ENCODE assay signal across 8 cellular contexts in the genomic region with DNA sequence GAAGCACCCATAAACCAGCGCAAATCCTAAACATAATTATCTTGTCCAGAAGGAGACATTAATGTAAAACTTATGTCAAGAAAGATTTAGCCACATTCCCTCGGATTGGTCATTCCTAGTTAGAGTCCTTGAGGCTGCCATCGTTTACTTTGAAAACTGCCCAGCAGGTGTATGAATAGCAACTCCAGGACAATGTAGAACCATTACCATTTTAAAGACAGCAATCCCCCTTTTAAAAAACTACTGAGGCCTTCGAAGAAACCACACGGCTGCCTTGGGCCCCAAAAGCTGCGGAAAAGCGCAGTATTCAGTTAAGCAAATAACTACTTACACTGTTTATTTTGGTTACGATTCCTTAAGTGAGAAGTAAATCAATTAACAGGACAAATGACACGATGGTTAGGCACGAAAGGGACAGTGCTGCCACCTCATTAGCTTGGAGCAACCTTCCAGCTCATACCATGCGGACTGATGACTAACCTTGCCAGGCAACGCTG. TPM values are rescaled to one million over a fixed set of nuclear protein-coding genes. Genes with fewer than 3 reads are reported as not detected.
A peak's percentile ranks its signal among the peaks of the same experiment; 100 is the strongest.
DNase-seq lines count a peak whose midpoint lies in the region; ATAC-seq, FAIRE-seq and TF ChIP-seq lines count a peak whose summit lies in the region.

No MANE protein-coding gene starts in this region.

- peak overlapping the region; percentile 67 for H3K9ac ChIP-seq in HepG2 (ENCODE audit: insufficient read depth, low read depth, low read length)

- no peak for TF ChIP-seq RAD21 in HepG2 (CRISPR knock-in tag; IDR thresholded peaks at IDR 0.05)

- no TSS peak for BruUV-seq in HepG2 (replicated peaks; lab: Mats Ljungman, UMichigan)

- H3K79me2 ChIP-seq in HepG2 (ENCODE audit: insufficient read depth, low read length): no peaks in the 10 kb centered on the region

- H3K4me3 ChIP-seq in bronchial epithelial cell (ENCODE audit: low read depth, low read length): peak overlapping the region; percentile 90
- H3K4me3 ChIP-seq in HepG2 (replicated peaks in 1 of 3; ENCODE audit: insufficient read depth in 1 of 3, low read depth in 2 of 3, low read length in 3 of 3): peak overlapping the region; percentile 60 to 91 (median 80)
- H3K4me3 ChIP-seq in tibial nerve: peak overlapping the region; percentile 61 to 80 (median 66)

- H3K4me2 ChIP-seq in HepG2 (ENCODE audit: low read depth, low read length): peak overlapping the region; percentile 97

- H3K4me1 ChIP-seq in HepG2 (ENCODE audit: insufficient read depth, low read length): peaks cover 28% of the 10 kb centered on the region
- peaks cover 0 to 31% (median 10%) of the 10 kb centered on the region in 4 donors for H3K4me1 ChIP-seq in tibial nerve

- TF ChIP-seq EP300 in HepG2 (IDR thresholded peaks at IDR 0.05; ENCODE audit: low read depth in 2 of 2, low read length in 2 of 2) (no peak), HepG2 (CRISPR knock-in tag; IDR thresholded peaks at IDR 0.05; ENCODE audit: borderline replicate concordance) (no peak), tibial nerve (IDR thresholded peaks at IDR 0.05) (no peak)

- no peak for FAIRE-seq in bronchial epithelial cell (lab: Jason Lieb, UNC)
- FAIRE-seq in HepG2 (lab: Jason Lieb, UNC): peak; percentile 32

- H3K27ac Mint-ChIP-seq in activated CD8-positive, alpha-beta memory T cell treated with anti-CD3 and anti-CD28 coated beads, Interleukin-2, amount 10 ng/mL, durations not matched to agents 7 days and 5 days: no peak overlapping the region

- no peaks in the 10 kb centered on the region for H3K36me3 Mint-ChIP-seq in activated CD8-positive, alpha-beta memory T cell treated with anti-CD3 and anti-CD28 coated beads, Interleukin-2, amount 10 ng/mL, durations not matched to agents 7 days and 5 days

- peak overlapping the region; percentile 69 for H3K4me3 Mint-ChIP-seq in activated CD8-positive, alpha-beta memory T cell treated with anti-CD3 and anti-CD28 coated beads, Interleukin-2, amount 10 ng/mL, durations not matched to agents 7 days and 5 days

- no peak for DNase-seq in activated CD8-positive, alpha-beta memory T cell treated with anti-CD3 and anti-CD28 coated beads, Interleukin-2, amount 10 ng/mL, durations not matched to agents 7 days and 5 days
- no peak for DNase-seq in activated CD8-positive, alpha-beta memory T cell treated with anti-CD3 and anti-CD28 coated beads, Interleukin-2, amount 50 U/mL, for 48 hours
- DNase-seq in bronchial epithelial cell (ENCODE audit: low read depth): no peak
- no peak for DNase-seq in HepG2 (ENCODE audit: low spot score)
- no peak for DNase-seq in tibial nerve (ENCODE audit: low spot score in 2 of 2)
- no peak for DNase-seq in GM13977 (ENCODE audit: low spot score)
- no peak for DNase-seq in NCI-H524 treated with DMSO at 0.1 percent for 48 hours (lab: John Stamatoyannopoulos, UW)
- no peak for DNase-seq in Kasumi-1 (lab: John Stamatoyannopoulos, UW)

- CTCF ChIA-PET in activated CD8-positive, alpha-beta memory T cell treated with anti-CD3 and anti-CD28 coated beads, Interleukin-2, amount 10 ng/mL, durations not matched to agents 7 days and 5 days (lab: Charles Lee): no interaction called here
- CTCF ChIA-PET in HepG2 (lab: Yijun Ruan, JAX; ENCODE audit: low intra/inter-chr PET ratio, low total read pairs): no interaction called here

- intact Hi-C loops in HepG2 (cut with micrococcal nuclease; ENCODE audit: unreplicated experiment): loop anchor here (10.0 kb wide), 1 partner anchor 161 kb away; the partner anchor contains the start of gene HADH

- ATAC-seq in activated CD8-positive, alpha-beta memory T cell treated with anti-CD3 and anti-CD28 coated beads, Interleukin-2, amount 10 ng/mL, durations not matched to agents 7 days and 5 days: no peak
- peak; percentile 53; the same call in 2 of the 3 replicates for ATAC-seq in HepG2

- TF ChIP-seq CTCF in bronchial epithelial cell (IDR thresholded peaks at IDR 0.05; ENCODE audit: insufficient read depth, low read length, severe bottlenecking): no peak
- no peak for TF ChIP-seq CTCF in HepG2 (CRISPR knock-in tag; IDR thresholded peaks at IDR 0.05)
- TF ChIP-seq CTCF in tibial nerve (IDR thresholded peaks at IDR 0.05): no peak
- TF ChIP-seq CTCF in GM13977 (IDR thresholded peaks at IDR 0.05; ENCODE audit: extremely low read depth, insufficient read depth, missing control alignments): no peak

- H3K27ac ChIP-seq in HepG2 (ENCODE audit: extremely low read length, insufficient read depth, low read length) (no peak overlapping the region), tibial nerve (peak overlapping the region; percentile 79 to 99 (median 92))

- no peaks in the 10 kb centered on the region for H3K27me3 ChIP-seq in bronchial epithelial cell (ENCODE audit: control insufficient read depth, insufficient read depth, low read length)
- peaks cover 0 to 1% of the 10 kb centered on the region in 2 experiments; a peak in 2 of 5 replicates for H3K27me3 ChIP-seq in HepG2 (ENCODE audit: control insufficient read depth in 1 of 2, insufficient read depth in 2 of 2, low read length in 2 of 2)
- no peaks in the 10 kb centered on the region for H3K27me3 ChIP-seq in tibial nerve

- peaks cover 7% of the 10 kb centered on the region for H3K4me1 Mint-ChIP-seq in activated CD8-positive, alpha-beta memory T cell treated with anti-CD3 and anti-CD28 coated beads, Interleukin-2, amount 10 ng/mL, durations not matched to agents 7 days and 5 days

- in situ Hi-C loops in HepG2 (cut with HindIII; ENCODE audit: extremely low pct_ligation_motif_present, low pct_unique_long_range_greater_than_20kb): no loop called here
- in situ Hi-C loops in GM13977 (cut with MboI; ENCODE audit: low pct_unique_long_range_greater_than_20kb, low sequenced_read_pairs, unreplicated experiment): no loop called here

- H2AFZ ChIP-seq in HepG2 (ENCODE audit: low read length): no peak overlapping the region

- 17% methylated on average over 9 of the region's 12 CpGs for WGBS in HepG2 (ENCODE audit: low lambda C conversion rate)
- WGBS in tibial nerve, 2 donors: 28 to 38% methylated on average over 12 of the region's 12 CpGs

- H4K20me1 ChIP-seq in HepG2 (ENCODE audit: insufficient read depth, low read length): no peaks in the 10 kb centered on the region

- H3K36me3 ChIP-seq in bronchial epithelial cell (ENCODE audit: control insufficient read depth, insufficient read depth, low read length) (no peaks in the 10 kb centered on the region), HepG2 (replicated peaks in 1 of 2; ENCODE audit: control insufficient read depth in 1 of 2, insufficient read depth in 2 of 2, low read length in 2 of 2) (no peaks in the 10 kb centered on the region), tibial nerve (no peaks in the 10 kb centered on the region)

- POLR2A ChIA-PET in HepG2 (lab: Yijun Ruan, JAX): interaction anchor here (1.4 kb wide), 1 partner anchor 107 kb away, joined by 3 read pairs; the partner anchor contains the start of gene CYP2U1

- H3K9me3 ChIP-seq in HepG2 (ENCODE audit: low read length) (no peaks in the 10 kb centered on the region), tibial nerve (no peaks in the 10 kb centered on the region)

- TF ChIP-seq POLR2A in HepG2 (IDR thresholded peaks at IDR 0.05; ENCODE audit: insufficient read depth in 1 of 2, low read depth in 2 of 2, low read length in 2 of 2) (no peak), tibial nerve (IDR thresholded peaks at IDR 0.05) (no peak)

- no peaks in the 10 kb centered on the region for H3K9me3 Mint-ChIP-seq in activated CD8-positive, alpha-beta memory T cell treated with anti-CD3 and anti-CD28 coated beads, Interleukin-2, amount 10 ng/mL, durations not matched to agents 7 days and 5 days (ENCODE audit: low read depth)

- peaks cover 57% of the 10 kb centered on the region for H3K27me3 Mint-ChIP-seq in activated CD8-positive, alpha-beta memory T cell treated with anti-CD3 and anti-CD28 coated beads, Interleukin-2, amount 10 ng/mL, durations not matched to agents 7 days and 5 days

TF ChIP-seq in HepG2, 621 proteins besides CTCF, POLR2A, EP300 and RAD21 (continues in another document):
- TF ChIP-seq FOXA3 (CRISPR knock-in tag; IDR thresholded peaks at IDR 0.05) (no peak), NR2F6 (IDR thresholded peaks at IDR 0.05) (no peak), NR2F6 (CRISPR knock-in tag; IDR thresholded peaks at IDR 0.05) (no peak), RXRB (CRISPR knock-in tag; IDR thresholded peaks at IDR 0.05; ENCODE audit: borderline replicate concordance) (no peak), ETV6 (CRISPR knock-in tag; conservative IDR thresholded peaks at IDR 0.05) (no peak)

RNA-seq across cellular contexts. Expression of gene SGMS2, which starts 0.8 kb away (rescaled TPM):
- under 1 TPM in 1 of 2 experiments, not detected in 1; 0.37 TPM for total RNA-seq in activated CD8-positive, alpha-beta memory T cell treated with anti-CD3 and anti-CD28 coated beads, Interleukin-2, amount 10 ng/mL, durations not matched to agents 7 days and 5 days
- total RNA-seq in bronchial epithelial cell: 95.0 and 103 TPM in 2 replicates
- total RNA-seq in HepG2 (2016; rRNA removed; fragmentation: Illumina TruSeq; extraction: Trizol): 1.2 and 1.3 TPM in 2 replicates
- 0.51 and 0.62 TPM in 2 replicates for total RNA-seq in HepG2 (2016; cell fraction: cytosol; rRNA removed; fragmentation: Illumina TruSeq; extraction: Trizol; ENCODE audit: low read depth)
- total RNA-seq in HepG2 (2016; cell fraction: insoluble cytoplasmic fraction; rRNA removed; fragmentation: Illumina TruSeq; extraction: Trizol): 1.4 TPM in 2 replicates
- 0.72 and 0.99 TPM in 2 replicates for total RNA-seq in HepG2 (2016; cell fraction: membrane; rRNA removed; fragmentation: Illumina TruSeq; extraction: Trizol)
- 1.2 and 1.7 TPM in 2 replicates for total RNA-seq in HepG2 (2016; cell fraction: nucleus; rRNA removed; fragmentation: Illumina TruSeq; extraction: Trizol)
- polyA plus RNA-seq in HepG2 (2011; rRNA removed): 1.7 and 2.0 TPM in 2 replicates
- polyA plus RNA-seq in HepG2 (2011; cell fraction: cytosol; rRNA removed): 2.0 and 2.5 TPM in 2 replicates
- polyA plus RNA-seq in HepG2 (2011; cell fraction: nucleus; rRNA removed): 1.00 and 1.9 TPM in 2 replicates
- polyA plus RNA-seq in HepG2 (2012): 0.93 TPM in 2 replicates
- 0.08 and 0.22 TPM in 2 replicates for polyA plus RNA-seq in HepG2 (2016; cell fraction: cytosol; fragmentation: Illumina TruSeq; extraction: Trizol; ENCODE audit: low read depth)
- 0.44 and 0.46 TPM in 2 replicates for polyA plus RNA-seq in HepG2 (2016; cell fraction: insoluble cytoplasmic fraction; fragmentation: Illumina TruSeq; extraction: Trizol; ENCODE audit: low read depth)
- 0.29 and 0.37 TPM in 2 replicates for polyA plus RNA-seq in HepG2 (2016; cell fraction: membrane; fragmentation: Illumina TruSeq; extraction: Trizol; ENCODE audit: low read depth)
- polyA plus RNA-seq in HepG2 (2016; cell fraction: nucleus; fragmentation: Illumina TruSeq; extraction: Trizol; ENCODE audit: insufficient read depth, low read depth): 0.57 and 0.93 TPM in 2 replicates
- polyA minus RNA-seq in HepG2 (2011; rRNA and poly(A)+ RNA removed; ENCODE audit: low replicate concordance): 9.5 and 44.2 TPM in 2 replicates
- 1.8 and 3.6 TPM in 2 replicates for polyA minus RNA-seq in HepG2 (2011; cell fraction: cytosol; rRNA and poly(A)+ RNA removed)
- 5.3 and 7.5 TPM in 2 replicates for polyA minus RNA-seq in HepG2 (2011; cell fraction: nucleus; rRNA and poly(A)+ RNA removed)
- 100 to 1,000 TPM in 2 of 4 donors, 10 to 100 TPM in 2; 76.6 to 179 (median 127) TPM for total RNA-seq in tibial nerve

Comparison
In these comparisons a context has a peak if more than half of its experiments do, and no peak if none do; other contexts are left out.
1. RNA of gene SGMS2, which starts 0.8 kb away (total RNA-seq): 76.6 to 179 TPM in tibial nerve and 95.0 to 103 TPM in bronchial epithelial cell; 0.51 to 1.7 TPM in HepG2 and 0.37 TPM in activated CD8-positive, alpha-beta memory T cell treated with anti-CD3 and anti-CD28 coated beads, Interleukin-2, amount 10 ng/mL, durations not matched to agents 7 days and 5 days; every median in the first group is over 10 times any median in the second.
2. Peak in every context shown above with its lines, with median percentiles within 50 percentile points of each other: H3K4me3 ChIP-seq.